Comparison of ENCODE assay signal across 21 cellular contexts in the genomic region with DNA sequence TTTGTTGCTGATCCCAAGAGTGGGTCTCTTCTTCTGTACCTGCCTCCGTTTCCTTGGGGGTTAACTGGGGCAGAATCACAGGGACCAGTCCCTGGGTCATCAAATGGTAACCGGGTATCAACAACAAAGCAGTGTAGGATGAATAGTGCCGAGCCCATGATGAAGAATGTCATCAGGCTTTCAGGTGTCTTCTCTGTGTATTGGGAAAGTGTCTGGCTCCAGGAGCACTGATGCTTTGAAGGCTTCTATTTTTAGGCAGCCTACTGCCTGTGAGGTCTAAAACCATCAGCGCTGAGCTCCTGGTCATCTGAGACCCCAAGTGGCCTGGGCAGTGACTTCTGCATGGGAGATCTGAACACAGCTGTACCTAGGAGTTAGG. TPM values are rescaled to one million over a fixed set of nuclear protein-coding genes. Genes with fewer than 3 reads are reported as not detected.
DNase-seq lines count a peak whose midpoint lies in the region; ATAC-seq, FAIRE-seq and TF ChIP-seq lines count a peak whose summit lies in the region.
"Had no signal": no experiment of that assay in that cellular context is flagged by ENCODE, and none has a peak within 500 bp of the region (broad histone marks: within the 10 kb centered on the region; RNA-seq: fewer than 3 reads in every experiment).

No MANE protein-coding gene starts in this region.

- FAIRE-seq in astrocyte (lab: Jason Lieb, UNC) = no peak
- FAIRE-seq: GM12878, GM18507 had no signal

- H3K36me3 ChIP-seq in astrocyte (ENCODE audit: insufficient read depth, low read length) (no peaks in the 10 kb centered on the region), right lobe of liver (no peaks in the 10 kb centered on the region)
- H3K36me3 ChIP-seq: Peyer's patch had no signal

- TF ChIP-seq POLR2A in right lobe of liver (IDR thresholded peaks at IDR 0.05) = no peak

- H3K4me2 ChIP-seq in astrocyte (ENCODE audit: low read length) = peak overlapping the region; percentile 22

- no peaks in the 10 kb centered on the region for H3K9me3 ChIP-seq in astrocyte (ENCODE audit: insufficient read depth, low read depth, low read length)
- H3K9me3 ChIP-seq in right lobe of liver = no peaks in the 10 kb centered on the region
- H3K9me3 ChIP-seq: Peyer's patch had no signal

- peaks cover 20% of the 10 kb centered on the region for H3K27me3 ChIP-seq in astrocyte (ENCODE audit: insufficient read depth, low read length)
- H3K27me3 ChIP-seq in right lobe of liver = no peaks in the 10 kb centered on the region
- H3K27me3 ChIP-seq: Peyer's patch had no signal

- H3K27ac ChIP-seq in astrocyte (ENCODE audit: low read depth, low read length) (no peak overlapping the region), right lobe of liver (peak overlapping the region in 2 of 3 donors; percentile 73 to 76)
- H3K27ac ChIP-seq: Peyer's patch had no signal

- H3K27me3 Mint-ChIP-seq in astrocyte (ENCODE audit: low read depth, unreplicated experiment) = peaks cover 23% of the 10 kb centered on the region
- peaks cover 15% of the 10 kb centered on the region for H3K27me3 Mint-ChIP-seq in type B pancreatic cell

- H3K9me3 Mint-ChIP-seq in astrocyte (ENCODE audit: unreplicated experiment) (no peaks in the 10 kb centered on the region), type B pancreatic cell (no peaks in the 10 kb centered on the region)

- H3K36me3 Mint-ChIP-seq in astrocyte (ENCODE audit: low read depth, unreplicated experiment) (no peaks in the 10 kb centered on the region), type B pancreatic cell (no peaks in the 10 kb centered on the region)
- H3K36me3 Mint-ChIP-seq: CD14-positive monocyte had no signal

- H4K20me1 ChIP-seq in astrocyte (ENCODE audit: insufficient read depth, low read length) = no peaks in the 10 kb centered on the region

- H3K4me1 ChIP-seq in astrocyte (ENCODE audit: insufficient read depth, low read length) (peaks cover 6% of the 10 kb centered on the region), right lobe of liver (peaks cover 0 to 35% (median 16%) of the 10 kb centered on the region in 4 donors)

- intact Hi-C loops in Right ventricle myocardium superior (cut with DNase I) (no loop called here), left cardiac atrium (cut with DNase I) (no loop called here), right lobe of liver (cut with DNase I) (no loop called here)

- no peak overlapping the region for H3K4me3 Mint-ChIP-seq in astrocyte (ENCODE audit: unreplicated experiment)
- H3K4me3 Mint-ChIP-seq in type B pancreatic cell = no peak overlapping the region
- H3K4me3 Mint-ChIP-seq: CD14-positive monocyte had no signal

- TF ChIP-seq CTCF in astrocyte (IDR thresholded peaks at IDR 0.05; ENCODE audit: insufficient read depth, low read depth, low read length) (no peak), right lobe of liver (IDR thresholded peaks at IDR 0.05) (no peak), type B pancreatic cell (conservative IDR thresholded peaks at IDR 0.05) (no peak)

- H2AFZ ChIP-seq in astrocyte (ENCODE audit: low read depth, low read length) = no peak overlapping the region

- H3K4me3 ChIP-seq in astrocyte (ENCODE audit: insufficient read depth, low read depth, low read length) (no peak overlapping the region), right lobe of liver (no peak overlapping the region)
- H3K4me3 ChIP-seq: GM12878, Peyer's patch had no signal

- no peak for DNase-seq in Right ventricle myocardium superior
- DNase-seq in left cardiac atrium = no peak
- DNase-seq in astrocyte (ENCODE audit: low read depth) = no peak
- DNase-seq in right lobe of liver = no peak
- DNase-seq in type B pancreatic cell (ENCODE audit: extremely low spot score, unreplicated experiment) = peak; percentile 22
- no peak for DNase-seq in MV-4-11 (lab: John Stamatoyannopoulos, UW)
- no peak for DNase-seq in C1 segment of cervical spinal cord (lab: John Stamatoyannopoulos, UW)
- DNase-seq: DMS 273 treated with DMSO at 0.1 percent for 48 hours, GDM1, KG1, NCI-H1436, NCI-H2081, NCI-H510A, NCI-H774, SHP77 treated with DMSO at 0.1 percent for 48 hours had no signal

- 38% methylated on average over 4 of the region's 4 CpGs for WGBS in right lobe of liver (ENCODE audit: insufficient coverage, low coverage, low lambda C conversion rate, missing lambda C conversion rate)

- H3K9ac ChIP-seq in astrocyte (ENCODE audit: low read length) = no peak overlapping the region

- H3K4me1 Mint-ChIP-seq in astrocyte (ENCODE audit: low read depth, unreplicated experiment) (no peaks in the 10 kb centered on the region), type B pancreatic cell (ENCODE audit: unreplicated experiment) (no peaks in the 10 kb centered on the region)
- H3K4me1 Mint-ChIP-seq: CD14-positive monocyte had no signal

- peak; percentile 54 for ATAC-seq in Right ventricle myocardium superior (ENCODE audit: poor library complexity)
- ATAC-seq in left cardiac atrium = no peak
- ATAC-seq in right lobe of liver = no peak
- ATAC-seq in GM21825 (IDR thresholded peaks at IDR 0.05; ENCODE audit: unreplicated experiment) = no peak
- ATAC-seq: GM12878 had no signal

- H3K79me2 ChIP-seq in astrocyte (ENCODE audit: insufficient read depth, low read length) = no peaks in the 10 kb centered on the region

- no peak overlapping the region for H3K27ac Mint-ChIP-seq in astrocyte (ENCODE audit: unreplicated experiment)
- no peak overlapping the region for H3K27ac Mint-ChIP-seq in type B pancreatic cell
- H3K27ac Mint-ChIP-seq: CD14-positive monocyte had no signal

RNA-seq across cellular contexts. Expression of a gene that starts 48.2 kb away (rescaled TPM):
- not detected for total RNA-seq in Right ventricle myocardium superior
- total RNA-seq in left cardiac atrium = not detected
- 0.16 and 0.79 TPM in 2 replicates for total RNA-seq in astrocyte
- 10 to 100 TPM in 4 of 6 experiments, 1 to 10 TPM in 2; 6.8 to 18.6 (median 12.4) TPM for total RNA-seq in right lobe of liver
- total RNA-seq in type B pancreatic cell (ENCODE audit: low replicate concordance) = 24.9 and 28.3 TPM in 2 replicates
- total RNA-seq: A673, GM12878 had no signal
